ENCODE assay signal across 8 cellular contexts in the genomic region with DNA sequence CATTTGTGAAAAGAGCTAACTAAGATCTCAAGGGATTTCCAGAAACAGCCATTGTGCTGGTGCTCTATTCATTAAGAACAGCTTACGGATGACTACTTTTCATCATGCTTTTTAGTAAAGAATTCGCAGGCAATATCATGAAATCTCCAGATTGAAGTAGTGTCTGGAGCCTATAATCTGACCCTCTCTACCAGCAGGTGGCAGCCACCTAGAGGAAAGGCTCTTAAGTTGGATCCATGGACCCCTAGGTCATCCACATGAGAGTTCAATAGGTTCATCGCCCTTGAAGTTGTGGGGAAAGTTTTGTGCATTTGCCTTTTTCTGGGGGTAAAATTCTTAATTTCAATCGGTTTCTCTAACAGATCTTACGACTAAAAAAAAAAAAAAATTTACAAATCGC.
DNase-seq lines count a peak whose midpoint lies in the region; ATAC-seq and TF ChIP-seq lines count a peak whose summit lies in the region.

No MANE protein-coding gene starts in this region.

- DNase-seq in heart left ventricle (no peak), Right ventricle myocardium superior (no peak), NB4 (ENCODE audit: low read depth) (peak; percentile 84), hepatic stellate cell (ENCODE audit: low spot score) (no peak)
- DNase-seq in stimulated activated CD4-positive, alpha-beta T cell treated with anti-CD3 and anti-CD28 coated beads, Interleukin-2, amount 100 ng/mL, for 48 hours: no peak

- TF ChIP-seq POLR2A in heart left ventricle (IDR thresholded peaks at IDR 0.05) (no peak), NB4 (IDR thresholded peaks at IDR 0.05; ENCODE audit: extremely low read depth, insufficient read length) (no peak)

- 90 to 94% (median 92%) methylated on average over 6 of the region's 6 CpGs for WGBS in heart left ventricle, 4 donors

- no peaks in the 10 kb centered on the region for H3K27me3 Mint-ChIP-seq in dendritic cell treated with granulocyte-macrophage colony-stimulating factor and Interleukin-4, amounts not matched to agents 40 ng/mL and 50 ng/mL, for 4 days
- no peaks in the 10 kb centered on the region for H3K27me3 Mint-ChIP-seq in stimulated activated memory B cell treated with anti-CD40 and anti-IgM and Interleukin-4, amounts not matched to agents 10 μg/mL and 1 μg/mL and 100 μg/mL, for 72 hours

- H3K4me3 Mint-ChIP-seq in dendritic cell treated with granulocyte-macrophage colony-stimulating factor and Interleukin-4, amounts not matched to agents 40 ng/mL and 50 ng/mL, for 4 days: no peak overlapping the region
- no peak overlapping the region for H3K4me3 Mint-ChIP-seq in stimulated activated memory B cell treated with anti-CD40 and anti-IgM and Interleukin-4, amounts not matched to agents 10 μg/mL and 1 μg/mL and 100 μg/mL, for 72 hours

- H3K27ac ChIP-seq in heart left ventricle: peak overlapping the region in 1 of 12 donors; percentile 83

- no peaks in the 10 kb centered on the region for H3K9me3 ChIP-seq in heart left ventricle

- H3K4me1 ChIP-seq in heart left ventricle: peaks cover 0 to 76% (median 27%) of the 10 kb centered on the region in 12 donors

- intact Hi-C loops in heart left ventricle (cut with DNase I): loop anchor here in 2 of 10 donors (10.0 kb wide), 2 partner anchors 84 to 164 kb away; partner anchors contain the start of gene SLC1A3 (in 1 of the 2)
- intact Hi-C loops in Right ventricle myocardium superior (cut with DNase I): no loop called here
- intact Hi-C loops in dendritic cell treated with granulocyte-macrophage colony-stimulating factor and Interleukin-4, amounts not matched to agents 40 ng/mL and 50 ng/mL, for 4 days (cut with micrococcal nuclease): no loop called here

- TF ChIP-seq CTCF in heart left ventricle (IDR thresholded peaks at IDR 0.05): peak in 7 of 12 donors; percentile 10 to 35 (median 18)
- TF ChIP-seq CTCF in NB4 (IDR thresholded peaks at IDR 0.05; ENCODE audit: low read depth, low read length): peak; percentile 61

- no peak for ATAC-seq in heart left ventricle
- no peak for ATAC-seq in Right ventricle myocardium superior (ENCODE audit: poor library complexity)
- ATAC-seq in stimulated activated memory B cell treated with anti-CD40 and anti-IgM and Interleukin-4, amounts not matched to agents 10 μg/mL and 1 μg/mL and 100 μg/mL, for 72 hours: no peak
- ATAC-seq in HG02885 (IDR thresholded peaks at IDR 0.05; ENCODE audit: poor library complexity, unreplicated experiment): no peak

- peak overlapping the region; percentile 81 for H3K27ac Mint-ChIP-seq in dendritic cell treated with granulocyte-macrophage colony-stimulating factor and Interleukin-4, amounts not matched to agents 40 ng/mL and 50 ng/mL, for 4 days
- H3K27ac Mint-ChIP-seq in stimulated activated memory B cell treated with anti-CD40 and anti-IgM and Interleukin-4, amounts not matched to agents 10 μg/mL and 1 μg/mL and 100 μg/mL, for 72 hours: peak overlapping the region; percentile 53

- peaks cover 74% of the 10 kb centered on the region for H3K4me1 Mint-ChIP-seq in dendritic cell treated with granulocyte-macrophage colony-stimulating factor and Interleukin-4, amounts not matched to agents 40 ng/mL and 50 ng/mL, for 4 days (ENCODE audit: low read depth)
- peaks cover 28% of the 10 kb centered on the region for H3K4me1 Mint-ChIP-seq in stimulated activated memory B cell treated with anti-CD40 and anti-IgM and Interleukin-4, amounts not matched to agents 10 μg/mL and 1 μg/mL and 100 μg/mL, for 72 hours

- H3K36me3 Mint-ChIP-seq in dendritic cell treated with granulocyte-macrophage colony-stimulating factor and Interleukin-4, amounts not matched to agents 40 ng/mL and 50 ng/mL, for 4 days (ENCODE audit: low read depth): no peaks in the 10 kb centered on the region
- no peaks in the 10 kb centered on the region for H3K36me3 Mint-ChIP-seq in stimulated activated memory B cell treated with anti-CD40 and anti-IgM and Interleukin-4, amounts not matched to agents 10 μg/mL and 1 μg/mL and 100 μg/mL, for 72 hours

- no peaks in the 10 kb centered on the region for H3K9me3 Mint-ChIP-seq in dendritic cell treated with granulocyte-macrophage colony-stimulating factor and Interleukin-4, amounts not matched to agents 40 ng/mL and 50 ng/mL, for 4 days
- H3K9me3 Mint-ChIP-seq in stimulated activated memory B cell treated with anti-CD40 and anti-IgM and Interleukin-4, amounts not matched to agents 10 μg/mL and 1 μg/mL and 100 μg/mL, for 72 hours: no peaks in the 10 kb centered on the region

- H3K27me3 ChIP-seq in heart left ventricle: no peaks in the 10 kb centered on the region

- H3K36me3 ChIP-seq in heart left ventricle: peaks cover 0 to 20% (median 2%) of the 10 kb centered on the region in 9 donors

- H3K4me3 ChIP-seq in heart left ventricle: no peak overlapping the region
- no peak overlapping the region for H3K4me3 ChIP-seq in NB4 (ENCODE audit: low read depth, low read length)
